22 cellular contexts compared by ENCODE assay signal in genomic region chr7:139991267-139991666, GRCh38.
DNase-seq lines count a peak whose midpoint lies in the region; ATAC-seq, FAIRE-seq and TF ChIP-seq lines count a peak whose summit lies in the region.
"Had no signal": no experiment of that assay in that cellular context is flagged by ENCODE, and none has a peak within 500 bp of the region (broad histone marks: within the 10 kb centered on the region; RNA-seq: fewer than 3 reads in every experiment).

No MANE protein-coding gene starts in this region.

- H3K27me3 ChIP-seq in HepG2 (ENCODE audit: control insufficient read depth in 1 of 2, insufficient read depth in 2 of 2, low read length in 2 of 2) (peaks cover 1 to 24% of the 10 kb centered on the region in 2 experiments; a peak in 4 of 5 replicates), right lobe of liver (no peaks in the 10 kb centered on the region), PC-3 (ENCODE audit: low read length) (no peaks in the 10 kb centered on the region)
- H3K27me3 ChIP-seq: MG63 had no signal

- no peak for FAIRE-seq in HepG2 (lab: Jason Lieb, UNC)
- FAIRE-seq: A204.1, G401.6, GM12892, GM18507 had no signal

- in situ Hi-C loops in HepG2 (cut with HindIII; ENCODE audit: extremely low pct_ligation_motif_present, low pct_unique_long_range_greater_than_20kb), result no loop called here
- in situ Hi-C loops in ACHN (cut with HindIII; ENCODE audit: low pct_ligation_motif_present, low pct_unique_long_range_greater_than_20kb, low sequenced_read_pairs), result no loop called here

- H3K4me3 ChIP-seq in HepG2 (replicated peaks in 1 of 3; ENCODE audit: insufficient read depth in 1 of 3, low read depth in 2 of 3, low read length in 3 of 3) (no peak overlapping the region), right lobe of liver (no peak overlapping the region), PC-3 (ENCODE audit: low read length) (no peak overlapping the region), epithelial cell of esophagus (ENCODE audit: low read length) (no peak overlapping the region)
- H3K4me3 ChIP-seq: MG63 had no signal

- H3K4me1 ChIP-seq in HepG2 (ENCODE audit: insufficient read depth, low read length) (peaks cover 44% of the 10 kb centered on the region), right lobe of liver (no peaks in the 10 kb centered on the region), PC-3 (ENCODE audit: insufficient read depth, low read length) (peaks cover 6% of the 10 kb centered on the region; the same call in 1 of the 2 replicates)
- H3K4me1 ChIP-seq: Caco-2 had no signal

- H3K9ac ChIP-seq in HepG2 (ENCODE audit: insufficient read depth, low read depth, low read length) (no peak overlapping the region), PC-3 (ENCODE audit: low read length) (no peak overlapping the region)

- H3K79me2 ChIP-seq in HepG2 (ENCODE audit: insufficient read depth, low read length) (no peaks in the 10 kb centered on the region), PC-3 (ENCODE audit: low read length) (no peaks in the 10 kb centered on the region)

- H3K9me3 ChIP-seq in HepG2 (ENCODE audit: low read length), result no peaks in the 10 kb centered on the region
- H3K9me3 ChIP-seq in right lobe of liver, result no peaks in the 10 kb centered on the region
- no peaks in the 10 kb centered on the region for H3K9me3 ChIP-seq in PC-3 (ENCODE audit: low read length)
- H3K9me3 ChIP-seq: Caco-2, MG63 had no signal

- DNase-seq in HepG2 (ENCODE audit: low spot score) (peak; percentile 63), right lobe of liver (no peak), PC-3 (peak; percentile 21), epithelial cell of esophagus (ENCODE audit: low read depth) (peak; percentile 9), ACHN (no peak), erythroblast (lab: John Stamatoyannopoulos, UW) (no peak)
- DNase-seq: CD4-positive, alpha-beta memory T cell; GOT3; Karpas-422; MG63; NCI-H1417; NCI-H187 treated with DMSO at 0.1 percent for 48 hours; NCI-H2227 treated with DMSO at 0.1 percent for 48 hours; NCI-H510A; T-cell had no signal

- 2% methylated on average over 5 of the region's 5 CpGs for WGBS in HepG2 (ENCODE audit: low lambda C conversion rate)
- 76% methylated on average over 5 of the region's 5 CpGs for WGBS in right lobe of liver (ENCODE audit: insufficient coverage, low coverage, low lambda C conversion rate, missing lambda C conversion rate)

- TF ChIP-seq POLR2A in HepG2 (IDR thresholded peaks at IDR 0.05; ENCODE audit: insufficient read depth in 1 of 2, low read depth in 2 of 2, low read length in 2 of 2), result no peak
- no peak for TF ChIP-seq POLR2A in right lobe of liver (IDR thresholded peaks at IDR 0.05)
- TF ChIP-seq POLR2A in erythroblast (IDR thresholded peaks at IDR 0.05; ENCODE audit: low read length), result no peak

- peak; percentile 76 for ATAC-seq in HepG2
- ATAC-seq in right lobe of liver, result no peak
- peak; percentile 58 for ATAC-seq in PC-3
- ATAC-seq in HG02623 (IDR thresholded peaks at IDR 0.05; ENCODE audit: unreplicated experiment), result no peak
- ATAC-seq: SK-N-SH treated with all-trans-retinoic acid at 6 μM for 48 hours, T-cell had no signal

- H3F3A ChIP-seq in PC-3 (ENCODE audit: low read length, unreplicated experiment), result no peaks in the 10 kb centered on the region

- CTCF ChIA-PET in HepG2 (lab: Yijun Ruan, JAX; ENCODE audit: low intra/inter-chr PET ratio, low total read pairs), result no interaction called here
- CTCF ChIA-PET in PC-3 (lab: Charles Lee), result no interaction called here

- no peaks in the 10 kb centered on the region for H4K20me1 ChIP-seq in HepG2 (ENCODE audit: insufficient read depth, low read length)
- no peaks in the 10 kb centered on the region for H4K20me1 ChIP-seq in PC-3 (ENCODE audit: low read length)

- H3K4me2 ChIP-seq in HepG2 (ENCODE audit: low read depth, low read length), result peak overlapping the region; percentile 29; the same call in 1 of the 2 replicates
- H3K4me2 ChIP-seq in PC-3 (ENCODE audit: low read length), result no peak overlapping the region

- 0 out of 4 replicates have a peak, but pooled peaks of 1 of the 2 experiments have one; percentile 27 for TF ChIP-seq EP300 in HepG2 (IDR thresholded peaks at IDR 0.05; ENCODE audit: low read depth in 2 of 2, low read length in 2 of 2)
- no peak for TF ChIP-seq EP300 in HepG2 (CRISPR knock-in tag; IDR thresholded peaks at IDR 0.05; ENCODE audit: borderline replicate concordance)

- intact Hi-C loops in HepG2 (cut with micrococcal nuclease; ENCODE audit: unreplicated experiment), result no loop called here
- intact Hi-C loops in right lobe of liver (cut with DNase I), result loop anchor here (10.0 kb wide), 3 partner anchors 206 to 376 kb away; no protein-coding TSS in a partner anchor
- intact Hi-C loops in PC-3 (cut with micrococcal nuclease), result no loop called here

- no peak for TF ChIP-seq RAD21 in HepG2 (CRISPR knock-in tag; IDR thresholded peaks at IDR 0.05)

- H2AFZ ChIP-seq in HepG2 (ENCODE audit: low read length), result no peak overlapping the region
- no peak overlapping the region for H2AFZ ChIP-seq in PC-3 (ENCODE audit: low read length)

- TF ChIP-seq CTCF in HepG2 (CRISPR knock-in tag; IDR thresholded peaks at IDR 0.05) (no peak), right lobe of liver (IDR thresholded peaks at IDR 0.05) (no peak), PC-3 (conservative IDR thresholded peaks at IDR 0.05; ENCODE audit: low read depth, low read length) (no peak), epithelial cell of esophagus (IDR thresholded peaks at IDR 0.05; ENCODE audit: insufficient read depth, low read depth, low read length, missing control alignments) (no peak)

- H3K27ac ChIP-seq in HepG2 (ENCODE audit: extremely low read length, insufficient read depth, low read length) (no peak overlapping the region), right lobe of liver (no peak overlapping the region), PC-3 (ENCODE audit: low read length) (no peak overlapping the region)

- no TSS peak for BruUV-seq in HepG2 (replicated peaks; lab: Mats Ljungman, UMichigan)
- BruUV-seq in PC-3 (replicated peaks; lab: Mats Ljungman, UMichigan), result no TSS peak

- H3K36me3 ChIP-seq in HepG2 (replicated peaks in 1 of 2; ENCODE audit: control insufficient read depth in 1 of 2, insufficient read depth in 2 of 2, low read length in 2 of 2) (no peaks in the 10 kb centered on the region), right lobe of liver (no peaks in the 10 kb centered on the region), PC-3 (ENCODE audit: low read depth, low read length) (no peaks in the 10 kb centered on the region)
- H3K36me3 ChIP-seq: MG63 had no signal

- POLR2A ChIA-PET in HepG2 (lab: Yijun Ruan, JAX), result no interaction called here
- POLR2A ChIA-PET in PC-3 (lab: Charles Lee; ENCODE audit: unreplicated experiment), result no interaction called here

- H3K9me2 ChIP-seq in PC-3 (replicated peaks; ENCODE audit: low read length), result no peaks in the 10 kb centered on the region

TF ChIP-seq in HepG2, 621 proteins besides CTCF, POLR2A, EP300 and RAD21 (continues in another document):
- peak; percentile 59 for TF ChIP-seq BCL6 (CRISPR knock-in tag; IDR thresholded peaks at IDR 0.05)
- TF ChIP-seq ZNF691 (CRISPR knock-in tag; IDR thresholded peaks at IDR 0.05; ENCODE audit: borderline replicate concordance, low read depth), result peak; percentile 58; the same call in 1 of the 2 replicates
- no peak for TF ChIP-seq ZNF503 (CRISPR knock-in tag; IDR thresholded peaks at IDR 0.05)
- TF ChIP-seq ATF3 (CRISPR knock-in tag; IDR thresholded peaks at IDR 0.05), result peak; percentile 78; the same call in 1 of the 2 replicates
- peak; percentile 51 for TF ChIP-seq TEAD3 (CRISPR knock-in tag; optimal IDR thresholded peaks at IDR 0.05; ENCODE audit: borderline replicate concordance)
- TF ChIP-seq RXRB (CRISPR knock-in tag; IDR thresholded peaks at IDR 0.05; ENCODE audit: borderline replicate concordance), result 0 out of 2 replicates have a peak, but pooled peaks have one; percentile 26
- TF ChIP-seq FOXJ3 (CRISPR knock-in tag; IDR thresholded peaks at IDR 0.05; ENCODE audit: borderline replicate concordance), result no peak
- TF ChIP-seq SOX6 (IDR thresholded peaks at IDR 0.05), result no peak
- peak; percentile 57 for TF ChIP-seq SOX6 (CRISPR knock-in tag; IDR thresholded peaks at IDR 0.05)
- peak; percentile 62; the same call in 1 of the 2 replicates for TF ChIP-seq RXRA (CRISPR knock-in tag; IDR thresholded peaks at IDR 0.05)
- peak; percentile 48; the same call in 1 of the 2 replicates for TF ChIP-seq BHLHE40 (IDR thresholded peaks at IDR 0.05; ENCODE audit: low read length)
- TF ChIP-seq SIX1 (CRISPR knock-in tag; IDR thresholded peaks at IDR 0.05; ENCODE audit: borderline replicate concordance), result no peak
- TF ChIP-seq SIX4 (CRISPR knock-in tag; IDR thresholded peaks at IDR 0.05), result no peak
- no peak for TF ChIP-seq ZIK1 (CRISPR knock-in tag; IDR thresholded peaks at IDR 0.05; ENCODE audit: borderline replicate concordance, low read depth)
- TF ChIP-seq FOXA1 (IDR thresholded peaks at IDR 0.05), result no peak
- TF ChIP-seq FOXA1 (CRISPR knock-in tag; IDR thresholded peaks at IDR 0.05), result peak; percentile 78
- TF ChIP-seq SAP130 (CRISPR knock-in tag; IDR thresholded peaks at IDR 0.05; ENCODE audit: low read depth), result 0 out of 2 replicates have a peak, but pooled peaks have one; percentile 25

Comparison
In these comparisons a context has a peak if more than half of its experiments do, and no peak if none do; other contexts are left out.
1. ATAC-seq: peak in HepG2 (single experiment) and PC-3 (single experiment); none in right lobe of liver (0 of 4) and HG02623 (single experiment).
2. DNase-seq: peak in HepG2 (single experiment), PC-3 (single experiment) and epithelial cell of esophagus (single experiment); none in right lobe of liver (0 of 3), ACHN (single experiment) and erythroblast (0 of 2).
3. intact Hi-C loops: an anchor here in right lobe of liver (10.0 kb wide); none called in HepG2 and PC-3.